9 cellular contexts compared by ENCODE assay signal in the genomic region with DNA sequence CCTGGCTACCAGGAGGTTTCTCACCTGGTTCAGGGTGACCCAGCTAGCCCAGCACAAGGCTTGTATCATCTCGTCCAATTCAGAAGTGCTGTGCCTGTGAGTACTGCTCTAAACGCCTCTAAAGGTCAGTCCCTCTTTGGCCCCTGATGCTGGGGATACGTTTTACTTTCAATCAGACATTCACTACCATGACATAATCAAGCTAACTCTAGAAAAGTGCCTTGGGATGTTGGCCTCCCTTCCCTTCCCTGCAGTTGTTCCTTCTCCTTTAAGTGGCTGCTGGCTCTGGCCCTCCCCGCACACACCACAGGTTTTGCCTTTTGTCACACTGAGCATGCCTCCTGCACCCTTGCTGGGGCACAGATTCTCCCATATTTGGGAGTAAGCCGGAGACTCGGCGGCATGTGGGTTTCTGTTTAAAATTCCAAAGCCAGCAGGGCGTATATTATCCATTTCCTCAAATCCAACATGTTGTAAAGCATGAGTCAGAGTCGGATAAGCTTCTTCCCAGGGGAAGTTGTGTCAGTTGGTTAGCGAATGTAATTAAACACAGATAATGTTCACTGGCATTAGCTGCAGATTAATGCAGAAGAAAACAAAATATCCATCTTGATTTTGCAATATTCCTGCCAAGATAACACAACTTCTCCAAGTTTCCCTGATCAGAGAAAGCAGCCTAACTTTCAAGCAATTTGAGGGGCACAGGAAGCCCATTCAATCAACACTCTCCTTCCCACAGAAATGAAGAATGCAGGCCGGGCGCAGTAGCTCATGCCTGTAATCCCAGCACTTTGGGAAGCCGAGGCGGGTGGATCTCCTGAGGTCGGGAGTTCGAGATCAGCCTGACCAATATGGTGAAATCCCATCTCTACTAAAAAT. TPM values are rescaled to one million over a fixed set of nuclear protein-coding genes. Genes with fewer than 3 reads are reported as not detected.
DNase-seq lines count a peak whose midpoint lies in the region; ATAC-seq and TF ChIP-seq lines count a peak whose summit lies in the region.
"Had no signal": no experiment of that assay in that cellular context is flagged by ENCODE, and none has a peak within 500 bp of the region (broad histone marks: within the 10 kb centered on the region; RNA-seq: fewer than 3 reads in every experiment).

No MANE protein-coding gene starts in this region.

- CTCF ChIA-PET in mammary epithelial cell (lab: Charles Lee; ENCODE audit: low non-redundant PET): no interaction called here

- dilution Hi-C loops in mammary epithelial cell (cut with HindIII; ENCODE audit: low sequenced_read_pairs): loop anchor here (5.0 kb wide), 3 partner anchors 46 to 106 kb away; no protein-coding TSS in a partner anchor

- peak overlapping the region; percentile 34 for H3K9ac ChIP-seq in mammary epithelial cell (ENCODE audit: insufficient read depth, low read length)

- no peak for ATAC-seq in activated naive CD4-positive, alpha-beta T cell treated with anti-CD3 and anti-CD28 coated beads, Interleukin-2, amount 50 U/mL, for 72 hours
- ATAC-seq in HG03159 (IDR thresholded peaks at IDR 0.05; ENCODE audit: unreplicated experiment): no peak
- ATAC-seq in HG03439 (IDR thresholded peaks at IDR 0.05; ENCODE audit: unreplicated experiment): no peak

- H3K36me3 ChIP-seq in mammary epithelial cell (ENCODE audit: insufficient read depth, low read length): no peaks in the 10 kb centered on the region

- H4K20me1 ChIP-seq in mammary epithelial cell (ENCODE audit: insufficient read depth, low read length): no peaks in the 10 kb centered on the region

- peak overlapping the region; percentile 45 for H3K4me2 ChIP-seq in mammary epithelial cell (ENCODE audit: insufficient read depth, low read depth, low read length)

- H3K27me3 ChIP-seq in mammary epithelial cell (ENCODE audit: insufficient read depth, low read length): no peaks in the 10 kb centered on the region

- no peaks in the 10 kb centered on the region for H3K9me3 ChIP-seq in mammary epithelial cell (replicated peaks; ENCODE audit: insufficient read depth, low read length)

- in situ Hi-C loops in mammary epithelial cell (cut with MboI; ENCODE audit: low sequenced_read_pairs in 2 of 2): no loop called here

- peak overlapping the region; percentile 85 for H2AFZ ChIP-seq in mammary epithelial cell (ENCODE audit: low read depth, low read length)

- H3K36me3 Mint-ChIP-seq in activated naive CD4-positive, alpha-beta T cell treated with anti-CD3 and anti-CD28 coated beads, Interleukin-2, amount 50 U/mL, for 72 hours: no peaks in the 10 kb centered on the region
- H3K36me3 Mint-ChIP-seq: activated naive CD8-positive, alpha-beta T cell treated with anti-CD3 and anti-CD28 coated beads, Interleukin-2, amount 10 ng/mL, durations not matched to agents 7 days and 5 days had no signal

- peak overlapping the region in 1 of 3 experiments; percentile 10 for H3K4me3 ChIP-seq in mammary epithelial cell (replicated peaks in 1 of 3; ENCODE audit: insufficient read depth in 1 of 3, low read depth in 2 of 3, low read length in 3 of 3)
- H3K4me3 ChIP-seq in skin epidermis: no peak overlapping the region

- intact Hi-C loops in mammary epithelial cell (cut with micrococcal nuclease): loop anchor here (2.0 kb wide), 1 partner anchor 33 kb away; the partner anchor contains the start of gene VCL

- TF ChIP-seq CTCF in mammary epithelial cell (conservative IDR thresholded peaks at IDR 0.05 in 1 of 2, IDR thresholded peaks at IDR 0.05 in 1 of 2; ENCODE audit: extremely low read depth in 1 of 2, insufficient read depth in 1 of 2, low read depth in 1 of 2, low read length in 2 of 2): no peak

- H3K27ac ChIP-seq in mammary epithelial cell (ENCODE audit: insufficient read depth, low read depth, low read length) (peak overlapping the region; percentile 68), skin epidermis (peak overlapping the region in 20 of 21 experiments; percentile 35 to 86 (median 75))

- H3K27ac Mint-ChIP-seq in activated naive CD4-positive, alpha-beta T cell treated with anti-CD3 and anti-CD28 coated beads, Interleukin-2, amount 50 U/mL, for 72 hours: peak overlapping the region in 1 of 2 donors; percentile 52
- H3K27ac Mint-ChIP-seq: activated naive CD8-positive, alpha-beta T cell treated with anti-CD3 and anti-CD28 coated beads, Interleukin-2, amount 10 ng/mL, durations not matched to agents 7 days and 5 days had no signal

- BruUV-seq in mammary epithelial cell (replicated peaks; lab: Mats Ljungman, UMichigan): TSS peak; percentile 92

- H3K4me1 ChIP-seq in mammary epithelial cell (ENCODE audit: insufficient read depth, low read length): peaks cover 24% of the 10 kb centered on the region

- H3K9me3 Mint-ChIP-seq in activated naive CD4-positive, alpha-beta T cell treated with anti-CD3 and anti-CD28 coated beads, Interleukin-2, amount 50 U/mL, for 72 hours: no peaks in the 10 kb centered on the region
- H3K9me3 Mint-ChIP-seq: activated naive CD8-positive, alpha-beta T cell treated with anti-CD3 and anti-CD28 coated beads, Interleukin-2, amount 10 ng/mL, durations not matched to agents 7 days and 5 days had no signal

- WGBS in mammary epithelial cell (ENCODE audit: low coverage, missing lambda C conversion rate): 0% methylated on average over 9 of the region's 16 CpGs

- DNase-seq in AG08396 (ENCODE audit: low spot score) (peak; percentile 89), NCI-H146 treated with DMSO at 0.1 percent for 48 hours (lab: John Stamatoyannopoulos, UW; ENCODE audit: unreplicated experiment) (peak; percentile 41), mammary epithelial cell (peak; percentile 91), iris pigment epithelial cell (ENCODE audit: low read depth) (peak; percentile 78)
- DNase-seq in activated naive CD4-positive, alpha-beta T cell treated with anti-CD3 and anti-CD28 coated beads, Interleukin-2, amount 50 U/mL, for 72 hours (ENCODE audit: low spot score in 2 of 2): no peak
- DNase-seq: activated naive CD8-positive, alpha-beta T cell treated with anti-CD3 and anti-CD28 coated beads, Interleukin-2, amount 10 ng/mL, durations not matched to agents 7 days and 5 days had no signal

- H3K79me2 ChIP-seq in mammary epithelial cell (ENCODE audit: insufficient read depth, low read length): no peaks in the 10 kb centered on the region

RNA-seq across cellular contexts. Expression of gene VCL, which starts 31.8 kb away (rescaled TPM):
- total RNA-seq in mammary epithelial cell: 100 to 1,000 TPM; 136 to 172 TPM
- polyA plus RNA-seq in mammary epithelial cell: 70.9 TPM
- polyA minus RNA-seq in mammary epithelial cell: 222 TPM
- total RNA-seq in activated naive CD4-positive, alpha-beta T cell treated with anti-CD3 and anti-CD28 coated beads, Interleukin-2, amount 50 U/mL, for 72 hours: 10 to 100 TPM in 1 of 2 donors, 1 to 10 TPM in 1; 9.7 to 15.6 TPM

RNA-seq across cellular contexts. Expression of gene PLAU, which starts 55.2 kb away (rescaled TPM):
- 100 to 1,000 TPM in 1 of 2 donors, 10 to 100 TPM in 1; 85.7 to 712 TPM for total RNA-seq in mammary epithelial cell
- 269 TPM for polyA plus RNA-seq in mammary epithelial cell
- 274 TPM for polyA minus RNA-seq in mammary epithelial cell
- under 1 TPM; 0.14 to 0.39 TPM for total RNA-seq in activated naive CD4-positive, alpha-beta T cell treated with anti-CD3 and anti-CD28 coated beads, Interleukin-2, amount 50 U/mL, for 72 hours

Comparison
In these comparisons a context has a peak if more than half of its experiments do, and no peak if none do; other contexts are left out.
1. DNase-seq: peak in AG08396 (single experiment), NCI-H146 treated with DMSO at 0.1 percent for 48 hours (single experiment), mammary epithelial cell (single experiment) and iris pigment epithelial cell (single experiment); none in activated naive CD4-positive, alpha-beta T cell treated with anti-CD3 and anti-CD28 coated beads, Interleukin-2, amount 50 U/mL, for 72 hours (0 of 2).
2. RNA of gene VCL, which starts 31.8 kb away (total RNA-seq): 136 to 172 TPM in mammary epithelial cell; 9.7 to 15.6 TPM in activated naive CD4-positive, alpha-beta T cell treated with anti-CD3 and anti-CD28 coated beads, Interleukin-2, amount 50 U/mL, for 72 hours; every median in the first group is over 4 times any median in the second.
3. RNA of gene PLAU, which starts 55.2 kb away (total RNA-seq): 85.7 to 712 TPM in mammary epithelial cell; 0.14 to 0.39 TPM in activated naive CD4-positive, alpha-beta T cell treated with anti-CD3 and anti-CD28 coated beads, Interleukin-2, amount 50 U/mL, for 72 hours; every median in the first group is over 10 times any median in the second.